ENCODE assay signal across 6 cellular contexts in the genomic region with DNA sequence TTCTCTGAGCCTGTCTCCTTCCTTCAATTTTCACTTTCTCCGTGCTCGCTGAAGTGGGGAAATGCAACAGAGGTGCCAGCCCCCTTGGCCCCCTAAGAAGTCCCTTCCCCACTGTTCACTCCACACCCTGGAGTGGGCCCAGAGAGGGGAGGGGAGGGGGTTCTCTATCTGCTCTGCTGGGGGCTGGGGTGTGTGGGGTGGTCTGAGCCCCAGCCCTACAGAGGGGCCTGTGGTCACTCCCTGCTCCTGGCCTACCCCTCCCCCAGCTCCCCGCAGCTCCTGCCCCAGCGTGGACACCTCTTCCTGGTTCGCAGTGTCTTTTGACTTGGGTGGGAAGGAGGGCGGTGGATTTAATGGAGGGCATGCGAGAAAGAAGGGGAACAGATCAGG. TPM values are rescaled to one million over a fixed set of nuclear protein-coding genes. Genes with fewer than 3 reads are reported as not detected.
DNase-seq lines count a peak whose midpoint lies in the region; ATAC-seq and TF ChIP-seq lines count a peak whose summit lies in the region.

No MANE protein-coding gene starts in this region.

- H3K4me1 ChIP-seq in HUES6 (ENCODE audit: control insufficient read depth, insufficient read depth, low read length) (peaks cover 26% of the 10 kb centered on the region), colonic mucosa (peaks cover 21% of the 10 kb centered on the region), parathyroid adenoma (peaks cover 22% of the 10 kb centered on the region)

- no peaks in the 10 kb centered on the region for H3K27me3 ChIP-seq in HUES6 (ENCODE audit: control insufficient read depth, insufficient read depth, low read length)
- H3K27me3 ChIP-seq in colonic mucosa = no peaks in the 10 kb centered on the region
- no peaks in the 10 kb centered on the region for H3K27me3 ChIP-seq in parathyroid adenoma (ENCODE audit: control insufficient read depth, insufficient read depth, low read length)

- no peak for ATAC-seq in GM18517 (IDR thresholded peaks at IDR 0.05; ENCODE audit: unreplicated experiment)

- no peaks in the 10 kb centered on the region for H3K9me3 ChIP-seq in HUES6 (ENCODE audit: control insufficient read depth, insufficient read depth, low read depth, low read length)
- no peaks in the 10 kb centered on the region for H3K9me3 ChIP-seq in colonic mucosa
- H3K9me3 ChIP-seq in parathyroid adenoma (ENCODE audit: control insufficient read depth, low read length) = no peaks in the 10 kb centered on the region

- H3K36me3 ChIP-seq in HUES6 (ENCODE audit: control insufficient read depth, insufficient read depth, low read length) = peaks cover 33% of the 10 kb centered on the region
- H3K36me3 ChIP-seq in colonic mucosa = no peaks in the 10 kb centered on the region
- no peaks in the 10 kb centered on the region for H3K36me3 ChIP-seq in parathyroid adenoma (ENCODE audit: control insufficient read depth, insufficient read depth, low read length)

- H3K27ac ChIP-seq in HUES6 (ENCODE audit: low read depth, low read length) = peak overlapping the region; percentile 85; the same call in 1 of the 2 replicates
- H3K27ac ChIP-seq in colonic mucosa = peak overlapping the region; percentile 74
- peak overlapping the region; percentile 83 for H3K27ac ChIP-seq in parathyroid adenoma

- H3K9ac ChIP-seq in HUES6 (ENCODE audit: low read length) (peak overlapping the region; percentile 83), colonic mucosa (ENCODE audit: low read depth in 2 of 2, low read length in 2 of 2) (peak overlapping the region; percentile 81 to 97), parathyroid adenoma (peak overlapping the region; percentile 94)

- H3K79me2 ChIP-seq in parathyroid adenoma = peaks cover 3% of the 10 kb centered on the region

- DNase-seq in colonic mucosa (no peak), GF-D8 (lab: John Stamatoyannopoulos, UW) (no peak)
- no peak for DNase-seq in stimulated activated CD4-positive, alpha-beta T cell treated with anti-CD3 and anti-CD28 coated beads, Interleukin-2, amount 100 ng/mL, for 48 hours

- peak overlapping the region; percentile 98 for H3K4me2 ChIP-seq in parathyroid adenoma (ENCODE audit: low read length)

- no peak for TF ChIP-seq CTCF in colonic mucosa (IDR thresholded peaks at IDR 0.05)
- TF ChIP-seq CTCF in parathyroid adenoma (IDR thresholded peaks at IDR 0.05) = no peak

- intact Hi-C loops in colonic mucosa (cut with DNase I) = no loop called here

- H3K4me3 ChIP-seq in HUES6 (ENCODE audit: low read depth, low read length) (peak overlapping the region; percentile 65), colonic mucosa (peak overlapping the region; percentile 89), parathyroid adenoma (ENCODE audit: low read depth, low read length) (peak overlapping the region; percentile 92)

- H2AFZ ChIP-seq in parathyroid adenoma = peak overlapping the region; percentile 82

RNA-seq across cellular contexts. Expression of a gene that starts 1.0 kb away (rescaled TPM):
- 10 to 100 TPM; 30.8 to 36.5 TPM for total RNA-seq in colonic mucosa

RNA-seq across cellular contexts. Expression of a gene that starts 13.3 kb away (rescaled TPM):
- 10 to 100 TPM in 1 of 2 donors, 1 to 10 TPM in 1; 4.6 to 11.4 TPM for total RNA-seq in colonic mucosa

RNA-seq across cellular contexts. Expression of a gene that starts 13.3 kb away (rescaled TPM):
- 100 to 1,000 TPM in 1 of 2 donors, 10 to 100 TPM in 1; 71.5 to 105 TPM for total RNA-seq in colonic mucosa

RNA-seq across cellular contexts. Expression of a gene that starts 30.3 kb away (rescaled TPM):
- total RNA-seq in colonic mucosa = under 1 TPM; 0.19 to 0.42 TPM

RNA-seq across cellular contexts. Expression of a gene that starts 30.4 kb away (rescaled TPM):
- 10 to 100 TPM in 1 of 2 donors, 1 to 10 TPM in 1; 8.8 to 18.1 TPM for total RNA-seq in colonic mucosa
